ENCODE assay signal across 19 cellular contexts in genomic region chr10:44650576-44651394, GRCh38.
DNase-seq lines count a peak whose midpoint lies in the region; ATAC-seq and TF ChIP-seq lines count a peak whose summit lies in the region.
"Had no signal": no experiment of that assay in that cellular context is flagged by ENCODE, and none has a peak within 500 bp of the region (broad histone marks: within the 10 kb centered on the region; RNA-seq: fewer than 3 reads in every experiment).

No MANE protein-coding gene starts in this region.

- H3K9me3 ChIP-seq in left lung = no peaks in the 10 kb centered on the region
- H3K9me3 ChIP-seq: colonic mucosa had no signal

- DNase-seq in left cardiac atrium (no peak), cardiac septum (ENCODE audit: low spot score) (no peak), left lung (no peak), NCI-H2227 (lab: John Stamatoyannopoulos, UW; ENCODE audit: unreplicated experiment) (no peak), DMS53 (lab: John Stamatoyannopoulos, UW) (no peak), iPS-NIHi7 (ENCODE audit: extremely low spot score) (no peak)
- DNase-seq in activated effector memory CD4-positive, alpha-beta T cell treated with anti-CD3 and anti-CD28 coated beads, Interleukin-2, amount 50 U/mL, for 16 hours = no peak
- DNase-seq: activated CD4-positive, alpha-beta T cell treated with anti-CD3 and anti-CD28 coated beads for 1 hour; activated effector memory CD4-positive, alpha-beta T cell treated with Interleukin-2 at 50 U/mL for 16 hours; CD4-positive, CD25-positive, alpha-beta regulatory T cell; colonic mucosa; DMS79; NCI-H2081 treated with DMSO at 0.1 percent for 48 hours; NCI-H774; nephron progenitor cell; stimulated activated naive CD4-positive, alpha-beta T cell treated with Interleukin-2 at 50 U/mL for 16 hours; T-helper 9 cell had no signal

- peak overlapping the region; percentile 69 to 90 (median 81) for H3K27ac Mint-ChIP-seq in brain
- H3K27ac Mint-ChIP-seq: CD4-positive, CD25-positive, alpha-beta regulatory T cell; nephron progenitor cell; type B pancreatic cell had no signal

- H3K4me1 ChIP-seq in left lung = no peaks in the 10 kb centered on the region
- H3K4me1 ChIP-seq: colonic mucosa had no signal

- H3K27ac ChIP-seq in left lung = no peak overlapping the region
- H3K27ac ChIP-seq: colonic mucosa had no signal

- H3K9me3 Mint-ChIP-seq in brain = peaks cover 2 to 12% (median 3%) of the 10 kb centered on the region in 5 experiments
- H3K9me3 Mint-ChIP-seq: nephron progenitor cell, type B pancreatic cell had no signal

- no peaks in the 10 kb centered on the region for H3K36me3 ChIP-seq in left lung
- H3K36me3 ChIP-seq: colonic mucosa had no signal

- H3K4me3 Mint-ChIP-seq in brain = peak overlapping the region; percentile 6 to 73 (median 27)
- H3K4me3 Mint-ChIP-seq: CD4-positive, CD25-positive, alpha-beta regulatory T cell; nephron progenitor cell; type B pancreatic cell had no signal

- intact Hi-C loops in left cardiac atrium (cut with DNase I) = no loop called here
- intact Hi-C loops in cardiac septum (cut with DNase I) = no loop called here
- intact Hi-C loops in left lung (cut with DNase I) = no loop called here

- peaks cover 46% of the 10 kb centered on the region for H3K4me1 Mint-ChIP-seq in brain
- H3K4me1 Mint-ChIP-seq: CD4-positive, CD25-positive, alpha-beta regulatory T cell had no signal

- peak; percentile 61 to 72 for ATAC-seq in left cardiac atrium
- ATAC-seq in left lung = peak; percentile 26

- TF ChIP-seq CTCF in brain (conservative IDR thresholded peaks at IDR 0.05) (no peak), left lung (IDR thresholded peaks at IDR 0.05) (no peak)

- no peak overlapping the region for H3K4me3 ChIP-seq in left lung
- H3K4me3 ChIP-seq: colonic mucosa had no signal

- H3K27me3 ChIP-seq in left lung = no peaks in the 10 kb centered on the region
- H3K27me3 ChIP-seq: colonic mucosa had no signal

- no peaks in the 10 kb centered on the region for H3K36me3 Mint-ChIP-seq in brain
- H3K36me3 Mint-ChIP-seq: CD4-positive, CD25-positive, alpha-beta regulatory T cell; type B pancreatic cell had no signal

- H3K27me3 Mint-ChIP-seq in brain = no peaks in the 10 kb centered on the region
- H3K27me3 Mint-ChIP-seq: CD4-positive, CD25-positive, alpha-beta regulatory T cell had no signal
